8 cellular contexts compared by ENCODE assay signal in the genomic region with DNA sequence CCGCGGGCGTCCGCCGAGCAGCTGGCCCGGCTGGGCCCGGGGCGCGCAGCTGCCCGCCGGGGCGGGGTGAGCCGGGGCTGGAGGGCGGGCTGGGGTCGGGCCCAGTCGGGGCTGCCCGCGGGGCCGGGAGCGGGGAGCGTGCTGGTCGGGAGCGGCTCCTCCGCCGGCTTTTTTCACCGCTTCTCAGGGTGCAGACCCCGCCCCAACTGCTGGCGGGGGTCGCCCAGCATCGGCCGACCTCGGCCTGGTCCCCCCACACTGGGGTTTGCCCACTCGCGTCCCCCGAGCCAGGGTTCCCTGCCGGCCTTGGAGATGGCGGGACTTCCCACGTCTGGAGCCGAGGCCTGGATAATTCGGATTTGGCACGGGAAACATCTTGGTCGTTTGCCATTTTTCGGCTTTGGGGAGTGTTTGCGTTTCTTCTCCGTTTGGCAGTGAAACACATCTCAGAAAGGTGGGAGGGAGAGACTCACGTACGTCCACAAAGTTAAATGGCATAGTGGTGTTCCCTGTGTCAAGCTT. TPM values are rescaled to one million over a fixed set of nuclear protein-coding genes. Genes with fewer than 3 reads are reported as not detected.
DNase-seq lines count a peak whose midpoint lies in the region; ATAC-seq, FAIRE-seq and TF ChIP-seq lines count a peak whose summit lies in the region.

No MANE protein-coding gene starts in this region.

- H3K79me2 ChIP-seq in PC-3 (ENCODE audit: low read length), result peaks cover 56% of the 10 kb centered on the region

- peak overlapping the region; percentile 90 to 98 (median 97) for H3K4me3 Mint-ChIP-seq in brain

- H2AFZ ChIP-seq in PC-3 (ENCODE audit: low read length), result peak overlapping the region; percentile 60; the same call in 1 of the 2 replicates

- POLR2A ChIA-PET in PC-3 (lab: Charles Lee; ENCODE audit: unreplicated experiment), result interaction anchor here (0.6 kb wide), 1 partner anchor 560 kb away, joined by 13 read pairs; no protein-coding TSS in a partner anchor

- no peaks in the 10 kb centered on the region for H3K9me3 ChIP-seq in PC-3 (ENCODE audit: low read length)
- no peaks in the 10 kb centered on the region for H3K9me3 ChIP-seq in small intestine (ENCODE audit: control insufficient read depth, low read depth)

- peak overlapping the region; percentile 38; the same call in 1 of the 2 replicates for H3K27ac ChIP-seq in PC-3 (ENCODE audit: low read length)
- peak overlapping the region; percentile 79 to 94 for H3K27ac ChIP-seq in small intestine (ENCODE audit: low read depth in 1 of 2, low read length in 1 of 2)

- peaks cover 47% of the 10 kb centered on the region for H3K4me1 Mint-ChIP-seq in brain

- peaks cover 0 to 3% (median 0%) of the 10 kb centered on the region in 5 experiments for H3K9me3 Mint-ChIP-seq in brain

- 0 to 1% (median 0%) methylated on average over 19 to 47 of the region's 47 CpGs for WGBS in small intestine, 3 donors

- 0 out of 2 replicates have a peak, but pooled peaks cover 8% of the 10 kb centered on the region for H4K20me1 ChIP-seq in PC-3 (ENCODE audit: low read length)

- H3K27ac Mint-ChIP-seq in brain, result peak overlapping the region; percentile 86 to 98 (median 95)

- H3K4me1 ChIP-seq in PC-3 (ENCODE audit: insufficient read depth, low read length), result peaks cover 8% of the 10 kb centered on the region; the same call in 1 of the 2 replicates
- peaks cover 5 to 9% of the 10 kb centered on the region in 2 donors for H3K4me1 ChIP-seq in small intestine (ENCODE audit: control insufficient read depth in 2 of 2, insufficient read depth in 1 of 2, low read depth in 1 of 2, low read length in 1 of 2)

- peaks cover 28% of the 10 kb centered on the region for H3K36me3 Mint-ChIP-seq in brain

- no TSS peak for BruUV-seq in PC-3 (replicated peaks; lab: Mats Ljungman, UMichigan)

- peak; percentile 49 for DNase-seq in A172 (ENCODE audit: low spot score)
- DNase-seq in PC-3, result peak; percentile 45
- peak; percentile 66 for DNase-seq in iPS-NIHi7 (ENCODE audit: extremely low spot score)
- no peak for DNase-seq in small intestine
- no peak for DNase-seq in midbrain (lab: John Stamatoyannopoulos, UW)

- ATAC-seq in GM18498 (IDR thresholded peaks at IDR 0.05; ENCODE audit: unreplicated experiment) (peak; percentile 45), HG03064 (IDR thresholded peaks at IDR 0.05; ENCODE audit: low read depth, unreplicated experiment) (peak; percentile 29), PC-3 (peak; percentile 45)

- CTCF ChIA-PET in PC-3 (lab: Charles Lee), result interaction anchor here (0.7 kb wide), 1 partner anchor 9 kb away, joined by 4 read pairs; no protein-coding TSS in a partner anchor

- H3K36me3 ChIP-seq in PC-3 (ENCODE audit: low read depth, low read length) (no peaks in the 10 kb centered on the region), small intestine (ENCODE audit: control insufficient read depth in 2 of 2, insufficient read depth in 2 of 2, low read length in 2 of 2) (no peaks in the 10 kb centered on the region)

- H3K27me3 ChIP-seq in PC-3 (ENCODE audit: low read length) (no peaks in the 10 kb centered on the region), small intestine (ENCODE audit: control insufficient read depth in 2 of 2, insufficient read depth in 2 of 2, low read length in 2 of 2) (no peaks in the 10 kb centered on the region)

- no peak for FAIRE-seq in small intestine (lab: Jason Lieb, UNC)

- intact Hi-C loops in PC-3 (cut with micrococcal nuclease), result loop anchor here (2.0 kb wide), 2 partner anchors 19 to 75 kb away; a partner anchor contains a TSS

- no peaks in the 10 kb centered on the region for H3K9me2 ChIP-seq in PC-3 (replicated peaks; ENCODE audit: low read length)

- peak overlapping the region; percentile 90 for H3K4me3 ChIP-seq in PC-3 (ENCODE audit: low read length)
- peak overlapping the region; percentile 86 to 96 for H3K4me3 ChIP-seq in small intestine (ENCODE audit: low read depth in 1 of 2, low read length in 2 of 2)

- no peaks in the 10 kb centered on the region for H3F3A ChIP-seq in PC-3 (ENCODE audit: low read length, unreplicated experiment)

- H3K27me3 Mint-ChIP-seq in brain, result peaks cover 12% of the 10 kb centered on the region

- H3K9ac ChIP-seq in PC-3 (ENCODE audit: low read length), result peak overlapping the region; percentile 96

- peak overlapping the region; percentile 96 for H3K4me2 ChIP-seq in PC-3 (ENCODE audit: low read length)

- no peak for TF ChIP-seq CTCF in PC-3 (conservative IDR thresholded peaks at IDR 0.05; ENCODE audit: low read depth, low read length)
- TF ChIP-seq CTCF in brain (conservative IDR thresholded peaks at IDR 0.05), result no peak

RNA-seq across cellular contexts. Expression of a gene that starts 0.4 kb away (rescaled TPM):
- total RNA-seq in A172 (2014; rRNA removed; shearing (Covaris generic)), result 124 and 129 TPM in 2 replicates
- 61.1 and 66.1 TPM in 2 replicates for total RNA-seq in PC-3 (2014; rRNA removed)
- polyA plus RNA-seq in brain (ENCODE audit: insufficient read depth, low read depth, low replicate concordance) (52.2 TPM), small intestine (10 to 100 TPM; 16.3 to 49.7 (median 24.9) TPM)

Comparison
In these comparisons a context has a peak if more than half of its experiments do, and no peak if none do; other contexts are left out.
1. DNase-seq: peak in A172 (single experiment), PC-3 (single experiment) and iPS-NIHi7 (single experiment); none in small intestine (single experiment) and midbrain (single experiment).
2. Peak in every context shown above with its lines, with median percentiles within 50 percentile points of each other: ATAC-seq.